ENCODE assay signal across 8 cellular contexts in the genomic region with DNA sequence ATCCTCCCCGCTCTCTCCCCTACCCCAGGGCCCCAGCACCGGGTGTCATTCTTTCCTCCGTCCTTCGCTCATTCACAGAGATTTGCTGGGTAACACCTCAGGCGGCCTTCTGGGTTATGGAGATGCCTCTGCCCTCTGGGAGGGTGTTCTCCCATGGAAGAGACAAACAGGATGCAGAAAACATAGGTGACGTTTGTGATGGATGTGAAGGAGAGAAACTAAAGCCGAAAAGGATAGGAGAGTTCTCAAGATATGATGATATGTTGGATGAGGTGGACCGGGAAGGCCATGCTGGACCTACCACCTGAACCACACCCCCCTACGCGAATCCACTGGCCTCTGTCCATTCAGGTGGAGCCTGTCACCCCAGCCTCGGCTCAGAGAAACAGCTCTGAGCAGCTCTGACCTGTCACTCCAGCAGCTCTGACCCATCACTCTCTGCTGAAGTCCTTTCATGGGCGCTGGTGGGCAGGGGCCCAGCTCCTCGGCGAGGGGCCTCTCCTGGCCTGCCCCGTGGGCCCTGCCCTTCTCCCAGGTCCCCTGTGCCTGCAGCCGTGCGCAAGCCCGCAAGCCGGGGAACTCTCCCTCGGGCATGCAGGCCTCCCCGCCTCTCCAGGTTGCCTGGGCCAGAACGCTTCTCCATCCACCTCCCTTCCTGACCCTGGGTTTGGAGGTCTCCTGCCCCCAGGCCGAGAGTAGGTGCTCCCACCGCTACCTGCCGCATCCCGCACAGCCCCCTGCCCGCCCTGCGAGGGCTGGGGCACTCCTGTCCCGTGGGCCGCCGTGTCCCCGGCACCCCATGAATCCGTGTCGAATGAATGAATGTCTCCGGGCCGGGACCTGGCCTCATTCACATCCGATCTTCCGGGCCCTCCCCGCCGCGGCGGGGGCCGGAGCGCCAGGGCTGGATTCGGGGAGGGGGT. TPM values are rescaled to one million over a fixed set of nuclear protein-coding genes. Genes with fewer than 3 reads are reported as not detected.
DNase-seq lines count a peak whose midpoint lies in the region; ATAC-seq, FAIRE-seq and TF ChIP-seq lines count a peak whose summit lies in the region.

No MANE protein-coding gene starts in this region.

- H3K27me3 ChIP-seq in brain microvascular endothelial cell (replicated peaks) (no peaks in the 10 kb centered on the region), thyroid gland (no peaks in the 10 kb centered on the region)

- H3K27me3 Mint-ChIP-seq in activated CD4-positive, alpha-beta T cell treated with anti-CD3 and anti-CD28 coated beads, Interleukin-2, amount 10 ng/mL, durations not matched to agents 7 days and 5 days, result peaks cover 31% of the 10 kb centered on the region

- H3K9me3 ChIP-seq in thyroid gland, result no peaks in the 10 kb centered on the region

- ATAC-seq in left lobe of liver, result peak; percentile 3

- H3K27ac Mint-ChIP-seq in activated CD4-positive, alpha-beta T cell treated with anti-CD3 and anti-CD28 coated beads, Interleukin-2, amount 10 ng/mL, durations not matched to agents 7 days and 5 days, result peak overlapping the region; percentile 66

- intact Hi-C loops in thyroid gland (cut with DNase I), result no loop called here

- no peak for FAIRE-seq in GM12891 (lab: Jason Lieb, UNC)

- H3K4me3 ChIP-seq in brain microvascular endothelial cell (ENCODE audit: low read depth, low read length) (peak overlapping the region; percentile 42), thyroid gland (replicated peaks in 1 of 3) (peak overlapping the region in 2 of 3 donors; percentile 22 to 31)

- peaks cover 10 to 18% of the 10 kb centered on the region in 2 donors for H3K4me1 ChIP-seq in thyroid gland

- WGBS in thyroid gland, 2 donors, result 45 to 82% methylated on average over 11 to 22 of the region's 45 CpGs

- H3K4me1 Mint-ChIP-seq in activated CD4-positive, alpha-beta T cell treated with anti-CD3 and anti-CD28 coated beads, Interleukin-2, amount 10 ng/mL, durations not matched to agents 7 days and 5 days, result peaks cover 14% of the 10 kb centered on the region

- H3K9me3 Mint-ChIP-seq in activated CD4-positive, alpha-beta T cell treated with anti-CD3 and anti-CD28 coated beads, Interleukin-2, amount 10 ng/mL, durations not matched to agents 7 days and 5 days, result no peaks in the 10 kb centered on the region

- H3K4me3 Mint-ChIP-seq in activated CD4-positive, alpha-beta T cell treated with anti-CD3 and anti-CD28 coated beads, Interleukin-2, amount 10 ng/mL, durations not matched to agents 7 days and 5 days, result peak overlapping the region; percentile 52

- peaks cover under 1% of the 10 kb centered on the region for H3K36me3 ChIP-seq in brain microvascular endothelial cell (replicated peaks)
- no peaks in the 10 kb centered on the region for H3K36me3 ChIP-seq in thyroid gland

- H3K27ac ChIP-seq in brain microvascular endothelial cell (no peak overlapping the region), thyroid gland (peak overlapping the region; percentile 39 to 58 (median 50))

- POLR2A ChIA-PET in activated CD4-positive, alpha-beta T cell treated with anti-CD3 and anti-CD28 coated beads, Interleukin-2, amount 10 ng/mL, durations not matched to agents 7 days and 5 days (lab: Charles Lee), result no interaction called here

- TF ChIP-seq CTCF in brain microvascular endothelial cell (IDR thresholded peaks at IDR 0.05; ENCODE audit: low read depth, low read length, missing control alignments) (no peak), thyroid gland (IDR thresholded peaks at IDR 0.05) (no peak)

- in situ Hi-C loops in brain microvascular endothelial cell (cut with HindIII; ENCODE audit: low pct_ligation_motif_present, low sequenced_read_pairs), result no loop called here

- no peak for DNase-seq in activated CD4-positive, alpha-beta T cell treated with anti-CD3 and anti-CD28 coated beads, Interleukin-2, amount 10 ng/mL, durations not matched to agents 7 days and 5 days
- no peak for DNase-seq in activated CD4-positive, alpha-beta T cell treated with anti-CD3 and anti-CD28 coated beads for 48 hours
- DNase-seq in brain microvascular endothelial cell (no peak), left lobe of liver (ENCODE audit: low spot score) (no peak), thyroid gland (peak in 1 of 2 donors; percentile 9), hepatic stellate cell (ENCODE audit: low spot score) (no peak), DMS79 treated with DMSO at 0.1 percent for 48 hours (lab: John Stamatoyannopoulos, UW) (no peak), GM12891 (ENCODE audit: insufficient read length, low spot score) (no peak)

- no peaks in the 10 kb centered on the region for H3K36me3 Mint-ChIP-seq in activated CD4-positive, alpha-beta T cell treated with anti-CD3 and anti-CD28 coated beads, Interleukin-2, amount 10 ng/mL, durations not matched to agents 7 days and 5 days (ENCODE audit: low read depth)

- TF ChIP-seq POLR2A in thyroid gland (IDR thresholded peaks at IDR 0.05) (no peak), GM12891 (IDR thresholded peaks at IDR 0.05; ENCODE audit: low read depth, low read length) (no peak)

- CTCF ChIA-PET in activated CD4-positive, alpha-beta T cell treated with anti-CD3 and anti-CD28 coated beads, Interleukin-2, amount 10 ng/mL, durations not matched to agents 7 days and 5 days (lab: Charles Lee), result no interaction called here

TF ChIP-seq in GM12891, 5 proteins besides CTCF, POLR2A, EP300 and RAD21:
- TF ChIP-seq PAX5 (IDR thresholded peaks at IDR 0.05; ENCODE audit: insufficient read depth, low read length, severe bottlenecking) (no peak), POU2F2 (IDR thresholded peaks at IDR 0.05; ENCODE audit: low read depth, low read length) (no peak), POLR2AphosphoS5 (IDR thresholded peaks at IDR 0.05; ENCODE audit: low read depth, low read length) (no peak)

RNA-seq across cellular contexts. Expression of gene NCS1, which starts 0.7 kb away (rescaled TPM):
- 1 to 10 TPM; 1.0 to 1.2 TPM for total RNA-seq in activated CD4-positive, alpha-beta T cell treated with anti-CD3 and anti-CD28 coated beads, Interleukin-2, amount 10 ng/mL, durations not matched to agents 7 days and 5 days
- 2.5 TPM for total RNA-seq in left lobe of liver
- 10 to 100 TPM; 31.0 to 85.4 (median 61.2) TPM for total RNA-seq in thyroid gland
- 0.08 TPM for polyA plus RNA-seq in GM12891 (2012; ENCODE audit: low read depth, missing spikeins)
